2 cellular contexts compared by ENCODE assay signal in the genomic region with DNA sequence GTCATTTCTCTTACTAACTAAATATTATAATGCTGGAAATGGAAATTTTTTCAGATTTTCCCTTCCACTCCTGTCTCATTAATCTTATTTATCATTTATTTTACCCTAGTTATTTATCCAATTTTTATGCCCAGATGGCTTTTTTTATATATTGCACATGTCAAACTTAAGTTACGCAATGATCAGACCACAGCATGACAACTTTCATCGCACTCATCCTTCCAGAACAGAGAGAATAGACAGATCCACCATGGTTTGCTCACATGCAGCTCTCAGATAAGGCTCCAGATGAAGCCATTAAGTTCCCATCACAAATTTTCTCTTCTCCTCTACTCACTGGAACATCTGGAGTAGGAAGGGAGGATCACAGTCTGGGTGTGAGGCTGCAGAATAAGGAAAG.
TF ChIP-seq lines count a peak whose summit lies in the region.

No MANE protein-coding gene starts in this region.

TF ChIP-seq in GM23338, 12 proteins besides CTCF, POLR2A, EP300 and RAD21:
- TF ChIP-seq ZNF462 (CRISPR knock-in tag; IDR thresholded peaks at IDR 0.05) (no peak), STAT1 (IDR thresholded peaks at IDR 0.05; ENCODE audit: unreplicated experiment) (no peak), JUNB (IDR thresholded peaks at IDR 0.05; ENCODE audit: unreplicated experiment) (no peak), EZH2 (IDR thresholded peaks at IDR 0.05; ENCODE audit: low read depth, unreplicated experiment) (no peak), CREB1 (CRISPR knock-in tag; IDR thresholded peaks at IDR 0.05; ENCODE audit: low read depth) (no peak), POLR2AphosphoS5 (IDR thresholded peaks at IDR 0.05; ENCODE audit: low read depth) (no peak), ZNF114 (CRISPR knock-in tag; IDR thresholded peaks at IDR 0.05) (no peak)
- TF ChIP-seq, protein P1, sequence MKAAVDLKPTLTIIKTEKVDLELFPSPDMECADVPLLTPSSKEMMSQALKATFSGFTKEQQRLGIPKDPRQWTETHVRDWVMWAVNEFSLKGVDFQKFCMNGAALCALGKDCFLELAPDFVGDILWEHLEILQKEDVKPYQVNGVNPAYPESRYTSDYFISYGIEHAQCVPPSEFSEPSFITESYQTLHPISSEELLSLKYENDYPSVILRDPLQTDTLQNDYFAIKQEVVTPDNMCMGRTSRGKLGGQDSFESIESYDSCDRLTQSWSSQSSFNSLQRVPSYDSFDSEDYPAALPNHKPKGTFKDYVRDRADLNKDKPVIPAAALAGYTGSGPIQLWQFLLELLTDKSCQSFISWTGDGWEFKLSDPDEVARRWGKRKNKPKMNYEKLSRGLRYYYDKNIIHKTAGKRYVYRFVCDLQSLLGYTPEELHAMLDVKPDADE (IDR thresholded peaks at IDR 0.05) = no peak
- TF ChIP-seq, protein P2, sequence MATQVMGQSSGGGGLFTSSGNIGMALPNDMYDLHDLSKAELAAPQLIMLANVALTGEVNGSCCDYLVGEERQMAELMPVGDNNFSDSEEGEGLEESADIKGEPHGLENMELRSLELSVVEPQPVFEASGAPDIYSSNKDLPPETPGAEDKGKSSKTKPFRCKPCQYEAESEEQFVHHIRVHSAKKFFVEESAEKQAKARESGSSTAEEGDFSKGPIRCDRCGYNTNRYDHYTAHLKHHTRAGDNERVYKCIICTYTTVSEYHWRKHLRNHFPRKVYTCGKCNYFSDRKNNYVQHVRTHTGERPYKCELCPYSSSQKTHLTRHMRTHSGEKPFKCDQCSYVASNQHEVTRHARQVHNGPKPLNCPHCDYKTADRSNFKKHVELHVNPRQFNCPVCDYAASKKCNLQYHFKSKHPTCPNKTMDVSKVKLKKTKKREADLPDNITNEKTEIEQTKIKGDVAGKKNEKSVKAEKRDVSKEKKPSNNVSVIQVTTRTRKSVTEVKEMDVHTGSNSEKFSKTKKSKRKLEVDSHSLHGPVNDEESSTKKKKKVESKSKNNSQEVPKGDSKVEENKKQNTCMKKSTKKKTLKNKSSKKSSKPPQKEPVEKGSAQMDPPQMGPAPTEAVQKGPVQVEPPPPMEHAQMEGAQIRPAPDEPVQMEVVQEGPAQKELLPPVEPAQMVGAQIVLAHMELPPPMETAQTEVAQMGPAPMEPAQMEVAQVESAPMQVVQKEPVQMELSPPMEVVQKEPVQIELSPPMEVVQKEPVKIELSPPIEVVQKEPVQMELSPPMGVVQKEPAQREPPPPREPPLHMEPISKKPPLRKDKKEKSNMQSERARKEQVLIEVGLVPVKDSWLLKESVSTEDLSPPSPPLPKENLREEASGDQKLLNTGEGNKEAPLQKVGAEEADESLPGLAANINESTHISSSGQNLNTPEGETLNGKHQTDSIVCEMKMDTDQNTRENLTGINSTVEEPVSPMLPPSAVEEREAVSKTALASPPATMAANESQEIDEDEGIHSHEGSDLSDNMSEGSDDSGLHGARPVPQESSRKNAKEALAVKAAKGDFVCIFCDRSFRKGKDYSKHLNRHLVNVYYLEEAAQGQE (IDR thresholded peaks at IDR 0.05; ENCODE audit: unreplicated experiment) = no peak

TF ChIP-seq in WTC11, 78 proteins besides CTCF, POLR2A, EP300 and RAD21 (continued from another document):
- TF ChIP-seq FOXJ3 (CRISPR knock-in tag; IDR thresholded peaks at IDR 0.05; ENCODE audit: borderline replicate concordance) = no peak
TF ChIP-seq in WTC11: peak in this region for 0.
